ENCODE assay signal across 34 cellular contexts in genomic region chr2:72712977-72713376, GRCh38.
"Had no signal": no experiment of that assay in that cellular context is flagged by ENCODE, and none has a peak within 500 bp of the region (broad histone marks: within the 10 kb centered on the region; RNA-seq: fewer than 3 reads in every experiment).

No MANE protein-coding gene starts in this region.

- H3K27ac ChIP-seq: adrenal gland, ascending aorta, body of pancreas, brain microvascular endothelial cell, breast epithelium, cardiac muscle cell had no signal

- H3K9me3 ChIP-seq: adrenal gland, ascending aorta, body of pancreas, breast epithelium had no signal

- H3K36me3 ChIP-seq: adrenal gland, brain microvascular endothelial cell, breast epithelium had no signal

- H3K4me1 ChIP-seq: ascending aorta, body of pancreas, breast epithelium had no signal

- H3K4me3 ChIP-seq: adrenal gland, ascending aorta, body of pancreas, breast epithelium, cardiac muscle cell had no signal

- FAIRE-seq: astrocyte, bronchial epithelial cell had no signal

- DNase-seq: activated effector memory CD4-positive, alpha-beta T cell treated with anti-CD3 and anti-CD28 coated beads, Interleukin-2, amount 50 U/mL, for 16 hours; activated effector memory CD4-positive, alpha-beta T cell treated with Interleukin-2 at 50 U/mL for 16 hours; activated gamma-delta T cell; activated gamma-delta T cell treated with Interleukin-2 at 50 U/mL for 16 hours; activated naive CD4-positive, alpha-beta T cell; activated naive CD4-positive, alpha-beta T cell treated with anti-CD3 and anti-CD28 coated beads for 36 hours; activated naive CD4-positive, alpha-beta T cell treated with anti-CD3 and anti-CD28 coated beads, Interleukin-2, amount 10 ng/mL, durations not matched to agents 7 days and 5 days; activated naive CD4-positive, alpha-beta T cell treated with anti-CD3 and anti-CD28 coated beads, Interleukin-2, amount 50 U/mL, for 16 hours; activated naive CD4-positive, alpha-beta T cell treated with Interleukin-2 at 50 U/mL for 16 hours; activated naive CD8-positive, alpha-beta T cell treated with anti-CD3 and anti-CD28 coated beads for 36 hours; activated naive CD8-positive, alpha-beta T cell treated with anti-CD3 and anti-CD28 coated beads, Interleukin-2, amount 10 ng/mL, durations not matched to agents 7 days and 5 days; activated naive CD8-positive, alpha-beta T cell treated with anti-CD3 and anti-CD28 coated beads, Interleukin-2, amount 50 U/mL, for 24 hours; activated T-cell treated with anti-CD3 and anti-CD28 coated beads, Interleukin-2, amount 50 U/mL, for 1 hour; activated T-cell treated with anti-CD3 and anti-CD28 coated beads, Interleukin-2, amount 50 U/mL, for 24 hours; activated T-cell treated with anti-CD3 and anti-CD28 coated beads, Interleukin-2, amount 50 U/mL, for 4 hours; activated T-cell treated with anti-CD3 and anti-CD28 coated beads, Interleukin-2, amount 50 U/mL, for 48 hours; activated T-cell treated with anti-CD3 and anti-CD28 coated beads, Interleukin-2, amount 50 U/mL, for 72 hours; adrenal gland; amniotic stem cell; amygdala; anterior cingulate cortex; aorta; body of pancreas; brain microvascular endothelial cell; caudate nucleus; central memory CD4-positive, alpha-beta T cell; cerebellar nuclear complex had no signal

- H3K27me3 ChIP-seq: adrenal gland, ascending aorta, body of pancreas, brain microvascular endothelial cell, breast epithelium, cardiac muscle cell had no signal

- ATAC-seq: activated naive CD4-positive, alpha-beta T cell treated with anti-CD3 and anti-CD28 coated beads, Interleukin-2, amount 50 U/mL, for 72 hours; activated naive CD8-positive, alpha-beta T cell treated with anti-CD3 and anti-CD28 coated beads, Interleukin-2, amount 50 U/mL, for 24 hours; activated T-cell treated with anti-CD3 and anti-CD28 coated beads, Interleukin-2, amount 50 U/mL, for 4 hours; activated T-cell treated with anti-CD3 and anti-CD28 coated beads, Interleukin-2, amount 50 U/mL, for 72 hours; activated T-helper 17 cell treated with anti-CD3 and anti-CD28 coated beads, Interleukin-2, amount 50 U/mL, for 72 hours; body of pancreas had no signal
